ENCODE assay signal across 20 cellular contexts in the genomic region with DNA sequence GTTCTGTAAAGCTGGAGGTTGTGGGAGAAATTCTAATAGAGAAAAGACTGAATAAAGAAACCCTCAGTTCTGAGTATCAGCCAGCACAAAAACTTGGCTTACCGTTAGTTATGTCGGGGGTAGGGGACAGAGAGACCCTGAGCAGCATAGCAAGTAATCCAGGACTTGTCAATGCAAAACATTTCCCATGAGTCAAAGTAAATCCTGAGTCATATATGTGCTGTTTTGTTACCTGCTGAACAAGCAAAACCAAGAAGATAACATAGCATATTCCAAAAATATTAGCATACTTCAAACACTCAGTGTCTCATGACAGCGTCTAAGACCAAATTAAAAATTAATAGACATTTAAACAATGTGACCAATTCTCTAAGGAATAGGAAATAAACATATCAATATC.
"Had no signal": no experiment of that assay in that cellular context is flagged by ENCODE, and none has a peak within 500 bp of the region (broad histone marks: within the 10 kb centered on the region; RNA-seq: fewer than 3 reads in every experiment).

No MANE protein-coding gene starts in this region.

- H3K27me3 ChIP-seq: heart left ventricle, tibial artery, uterus had no signal

- H3K4me1 ChIP-seq: heart left ventricle, tibial artery, uterus had no signal

- DNase-seq: activated CD4-positive, alpha-beta T cell treated with anti-CD3 and anti-CD28 coated beads, Interleukin-2, amount 50 U/mL, for 48 hours; activated gamma-delta T cell; activated T-cell treated with anti-CD3 and anti-CD28 coated beads, Interleukin-2, amount 50 U/mL, for 24 hours; dermis blood vessel endothelial cell; effector memory CD8-positive, alpha-beta T cell; foreskin melanocyte; heart left ventricle; naive thymus-derived CD8-positive, alpha-beta T cell; posterior cingulate gyrus; right cardiac atrium; stimulated activated CD4-positive, alpha-beta T cell treated with anti-CD3 and anti-CD28 coated beads, Interleukin-4, amount 100 ng/mL, for 24 hours; stimulated activated naive CD4-positive, alpha-beta T cell; T-helper 17 cell; tibial artery; uterus; WERI-Rb-1 had no signal

- FAIRE-seq: islet of Langerhans had no signal

- H3K36me3 ChIP-seq: heart left ventricle, tibial artery, uterus, WERI-Rb-1 had no signal

- H3K27ac ChIP-seq: heart left ventricle, skin epidermis, tibial artery, uterus, WERI-Rb-1 had no signal

- H3K4me3 ChIP-seq: heart left ventricle, skin epidermis, tibial artery, uterus had no signal

- ATAC-seq: activated naive CD4-positive, alpha-beta T cell treated with anti-CD3 and anti-CD28 coated beads, Interleukin-2, amount 50 U/mL, for 72 hours; effector memory CD8-positive, alpha-beta T cell; heart left ventricle; left lobe of liver; naive thymus-derived CD8-positive, alpha-beta T cell; right cardiac atrium; T-helper 17 cell had no signal

- H3K9me3 ChIP-seq: tibial artery, uterus had no signal
